ENCODE assay signal across 12 cellular contexts in the genomic region with DNA sequence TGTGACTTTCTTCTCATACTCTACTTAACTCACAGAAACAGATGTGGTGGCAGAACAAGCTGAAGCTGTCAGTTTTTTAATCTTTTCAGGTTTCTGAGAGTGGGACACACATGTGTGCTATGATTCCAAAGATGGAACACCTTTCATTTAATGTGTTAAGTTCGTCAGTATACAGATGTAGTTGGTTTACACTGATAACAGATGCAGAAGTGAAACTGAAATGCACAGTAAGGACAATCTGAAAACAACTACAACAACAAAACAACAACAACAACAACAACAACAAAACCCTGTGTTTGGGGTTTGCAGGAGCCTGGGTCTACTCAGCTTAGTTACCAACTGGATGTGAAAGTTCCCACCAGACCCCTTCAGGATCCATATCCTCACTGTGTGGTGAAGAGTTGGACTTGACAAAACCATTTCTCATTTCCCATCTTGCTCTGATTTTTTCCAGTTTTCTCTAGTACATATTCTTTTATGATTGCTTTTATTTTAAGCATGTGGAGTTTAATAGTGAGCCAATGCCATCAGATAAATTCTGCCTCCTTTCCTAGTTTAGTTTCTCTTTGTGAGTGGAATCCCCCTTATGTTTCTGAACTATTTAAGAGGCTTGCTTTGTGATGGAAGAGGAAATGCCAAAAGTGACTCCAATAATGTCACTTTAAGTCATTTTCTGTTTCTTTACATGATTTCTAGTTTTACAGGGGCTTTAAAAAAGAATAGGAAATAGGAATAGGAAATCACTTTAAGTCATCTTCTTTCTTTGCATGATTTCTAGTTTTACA. TPM values are rescaled to one million over a fixed set of nuclear protein-coding genes. Genes with fewer than 3 reads are reported as not detected.
DNase-seq lines count a peak whose midpoint lies in the region; ATAC-seq and TF ChIP-seq lines count a peak whose summit lies in the region.
"Had no signal": no experiment of that assay in that cellular context is flagged by ENCODE, and none has a peak within 500 bp of the region (broad histone marks: within the 10 kb centered on the region; RNA-seq: fewer than 3 reads in every experiment).

No MANE protein-coding gene starts in this region.

- H3K27ac Mint-ChIP-seq in nephron = peak overlapping the region in 2 of 3 experiments; percentile 21 to 36
- no peak overlapping the region for H3K27ac Mint-ChIP-seq in activated CD4-positive, alpha-beta T cell treated with anti-CD3 and anti-CD28 coated beads for 36 hours
- H3K27ac Mint-ChIP-seq: activated naive CD8-positive, alpha-beta T cell treated with anti-CD3 and anti-CD28 coated beads, Interleukin-2, amount 10 ng/mL, durations not matched to agents 7 days and 5 days had no signal

- H3K36me3 ChIP-seq in PC-9 (ENCODE audit: low read depth) = no peaks in the 10 kb centered on the region
- H3K36me3 ChIP-seq: esophagus muscularis mucosa, WERI-Rb-1 had no signal

- no peaks in the 10 kb centered on the region for H3K27me3 ChIP-seq in PC-9 (ENCODE audit: insufficient read depth, low read depth)
- H3K27me3 ChIP-seq: esophagus muscularis mucosa had no signal

- H3K9me3 ChIP-seq in PC-9 (ENCODE audit: insufficient read depth, low read depth) = no peaks in the 10 kb centered on the region
- H3K9me3 ChIP-seq: esophagus muscularis mucosa, SK-N-SH had no signal

- DNase-seq in PC-9 (no peak), C1 segment of cervical spinal cord (lab: John Stamatoyannopoulos, UW) (no peak)
- no peak for DNase-seq in activated CD4-positive, alpha-beta T cell treated with anti-CD3 and anti-CD28 coated beads for 36 hours
- DNase-seq: activated naive CD8-positive, alpha-beta T cell treated with anti-CD3 and anti-CD28 coated beads, Interleukin-2, amount 10 ng/mL, durations not matched to agents 7 days and 5 days; EL; SK-N-SH; WERI-Rb-1 had no signal

- peaks cover 31% of the 10 kb centered on the region for H3K4me1 ChIP-seq in PC-9 (replicated peaks; ENCODE audit: insufficient read depth)

- H3F3A ChIP-seq in PC-9 (ENCODE audit: insufficient read depth, low read depth) = peaks cover 8% of the 10 kb centered on the region; the same call in 1 of the 2 replicates

- no peaks in the 10 kb centered on the region for H3K9me3 Mint-ChIP-seq in nephron
- peaks cover 3% of the 10 kb centered on the region for H3K9me3 Mint-ChIP-seq in activated CD4-positive, alpha-beta T cell treated with anti-CD3 and anti-CD28 coated beads for 36 hours (ENCODE audit: low read depth)
- H3K9me3 Mint-ChIP-seq: activated naive CD8-positive, alpha-beta T cell treated with anti-CD3 and anti-CD28 coated beads, Interleukin-2, amount 10 ng/mL, durations not matched to agents 7 days and 5 days had no signal

- TF ChIP-seq CTCF in nephron (IDR thresholded peaks at IDR 0.05; ENCODE audit: unreplicated experiment in 3 of 3) (no peak), PC-9 (conservative IDR thresholded peaks at IDR 0.05) (no peak)

- no peak overlapping the region for H3K4me2 ChIP-seq in PC-9
- H3K4me2 ChIP-seq: SK-N-SH had no signal

- peaks cover 4% of the 10 kb centered on the region for H3K36me3 Mint-ChIP-seq in nephron (ENCODE audit: low read depth)
- H3K36me3 Mint-ChIP-seq in activated CD4-positive, alpha-beta T cell treated with anti-CD3 and anti-CD28 coated beads for 36 hours (ENCODE audit: low read depth) = no peaks in the 10 kb centered on the region
- H3K36me3 Mint-ChIP-seq: activated naive CD8-positive, alpha-beta T cell treated with anti-CD3 and anti-CD28 coated beads, Interleukin-2, amount 10 ng/mL, durations not matched to agents 7 days and 5 days had no signal

- intact Hi-C loops in PC-9 (cut with micrococcal nuclease; ENCODE audit: unreplicated experiment) = no loop called here
- intact Hi-C loops in activated CD4-positive, alpha-beta T cell treated with anti-CD3 and anti-CD28 coated beads for 36 hours (cut with DNase I, micrococcal nuclease) = no loop called here

- H3K27me3 Mint-ChIP-seq in nephron (ENCODE audit: low read depth) = no peaks in the 10 kb centered on the region
- no peaks in the 10 kb centered on the region for H3K27me3 Mint-ChIP-seq in activated CD4-positive, alpha-beta T cell treated with anti-CD3 and anti-CD28 coated beads for 36 hours
- H3K27me3 Mint-ChIP-seq: activated naive CD8-positive, alpha-beta T cell treated with anti-CD3 and anti-CD28 coated beads, Interleukin-2, amount 10 ng/mL, durations not matched to agents 7 days and 5 days had no signal

- H3K4me3 Mint-ChIP-seq in nephron = no peak overlapping the region
- H3K4me3 Mint-ChIP-seq in activated CD4-positive, alpha-beta T cell treated with anti-CD3 and anti-CD28 coated beads for 36 hours = no peak overlapping the region
- H3K4me3 Mint-ChIP-seq: activated naive CD8-positive, alpha-beta T cell treated with anti-CD3 and anti-CD28 coated beads, Interleukin-2, amount 10 ng/mL, durations not matched to agents 7 days and 5 days had no signal

- no TSS peak for BruUV-seq in PC-9 (replicated peaks; lab: Mats Ljungman, UMichigan)

- no peak overlapping the region for H3K4me3 ChIP-seq in PC-9
- H3K4me3 ChIP-seq: esophagus muscularis mucosa had no signal

- no peaks in the 10 kb centered on the region for H3K9me2 ChIP-seq in PC-9 (ENCODE audit: insufficient read depth)
- H3K9me2 ChIP-seq: SK-N-SH had no signal

- ATAC-seq in GM18867 (IDR thresholded peaks at IDR 0.05; ENCODE audit: unreplicated experiment) (peak; percentile 71), GM21717 (IDR thresholded peaks at IDR 0.05; ENCODE audit: unreplicated experiment) (peak; percentile 84), HG03439 (IDR thresholded peaks at IDR 0.05; ENCODE audit: unreplicated experiment) (peak; percentile 44)
- no peak for ATAC-seq in activated CD4-positive, alpha-beta T cell treated with anti-CD3 and anti-CD28 coated beads for 36 hours

- H3K4me1 Mint-ChIP-seq in nephron = peaks cover 34% of the 10 kb centered on the region
- H3K4me1 Mint-ChIP-seq in activated CD4-positive, alpha-beta T cell treated with anti-CD3 and anti-CD28 coated beads for 36 hours = no peaks in the 10 kb centered on the region
- H3K4me1 Mint-ChIP-seq: activated naive CD8-positive, alpha-beta T cell treated with anti-CD3 and anti-CD28 coated beads, Interleukin-2, amount 10 ng/mL, durations not matched to agents 7 days and 5 days had no signal

- no peaks in the 10 kb centered on the region; the same call in 1 of the 2 replicates for H4K20me1 ChIP-seq in PC-9 (ENCODE audit: insufficient read depth)

- H2AFZ ChIP-seq in PC-9 = no peak overlapping the region

- CTCF ChIA-PET in PC-9 (lab: Charles Lee) = no interaction called here
- CTCF ChIA-PET in activated CD4-positive, alpha-beta T cell treated with anti-CD3 and anti-CD28 coated beads for 36 hours (lab: Charles Lee) = no interaction called here

- POLR2A ChIA-PET in PC-9 (lab: Charles Lee; ENCODE audit: unreplicated experiment) = no interaction called here
- POLR2A ChIA-PET in activated CD4-positive, alpha-beta T cell treated with anti-CD3 and anti-CD28 coated beads for 36 hours (lab: Charles Lee) = no interaction called here

- no peak overlapping the region for H3K27ac ChIP-seq in PC-9
- H3K27ac ChIP-seq: esophagus muscularis mucosa had no signal

- H3K79me2 ChIP-seq in PC-9 (ENCODE audit: low read depth) = no peaks in the 10 kb centered on the region

RNA-seq across cellular contexts. Expression of a gene that starts 47.8 kb away (rescaled TPM):
- 12.8 and 16.1 TPM in 2 replicates for total RNA-seq in PC-9 (2021)
- total RNA-seq in activated CD4-positive, alpha-beta T cell treated with anti-CD3 and anti-CD28 coated beads for 36 hours = not detected
- total RNA-seq: activated naive CD8-positive, alpha-beta T cell treated with anti-CD3 and anti-CD28 coated beads, Interleukin-2, amount 10 ng/mL, durations not matched to agents 7 days and 5 days had no signal

Comparison
In these comparisons a context has a peak if more than half of its experiments do, and no peak if none do; other contexts are left out.
1. RNA of a gene that starts 47.8 kb away (total RNA-seq): 12.8 to 16.1 TPM in PC-9; not detected in activated CD4-positive, alpha-beta T cell treated with anti-CD3 and anti-CD28 coated beads for 36 hours; every median in the first group is over 10 times any median in the second.